17 cellular contexts compared by ENCODE assay signal in genomic region chr11:128774593-128774992, GRCh38.
"Had no signal": no experiment of that assay in that cellular context is flagged by ENCODE, and none has a peak within 500 bp of the region (broad histone marks: within the 10 kb centered on the region; RNA-seq: fewer than 3 reads in every experiment).

No MANE protein-coding gene starts in this region.

- H3K27ac ChIP-seq: esophagus squamous epithelium, parathyroid adenoma, thyroid gland, uterus had no signal

- H3K9me3 Mint-ChIP-seq: activated CD4-positive, alpha-beta memory T cell treated with anti-CD3 and anti-CD28 coated beads for 36 hours; activated T-cell treated with anti-CD3 and anti-CD28 coated beads, Interleukin-2, amount 50 U/mL, for 72 hours; endodermal cell; T-helper 2 cell treated with Interferon-gamma antibody and Interleukin-4, amounts not matched to agents 5 μg/mL and 100 μg/mL, for 36 hours had no signal

- H3K9ac ChIP-seq: parathyroid adenoma had no signal

- H3K36me3 ChIP-seq: thyroid gland, uterus had no signal

- H3K79me2 ChIP-seq: parathyroid adenoma had no signal

- H3K4me3 ChIP-seq: esophagus squamous epithelium, thyroid gland, uterus had no signal

- H3K27me3 Mint-ChIP-seq: activated CD4-positive, alpha-beta memory T cell treated with anti-CD3 and anti-CD28 coated beads for 36 hours had no signal

- DNase-seq: activated CD4-positive, alpha-beta memory T cell treated with anti-CD3 and anti-CD28 coated beads for 36 hours; activated CD8-positive, alpha-beta memory T cell treated with anti-CD3 and anti-CD28 coated beads, Interleukin-2, amount 50 U/mL, for 4 hours; activated naive CD4-positive, alpha-beta T cell; activated T-cell treated with anti-CD3 and anti-CD28 coated beads, Interleukin-2, amount 50 U/mL, for 72 hours; amniotic stem cell; endodermal cell; esophagus squamous epithelium; foreskin fibroblast; mesendoderm; stimulated activated CD4-positive, alpha-beta T cell treated with anti-CD3 and anti-CD28 coated beads, Interleukin-4, amount 100 ng/mL, for 24 hours; thyroid gland; uterus had no signal

- H3K9me3 ChIP-seq: esophagus squamous epithelium, thyroid gland, uterus had no signal

- H3K36me3 Mint-ChIP-seq: brain had no signal

- ATAC-seq: activated CD4-positive, CD25-positive, alpha-beta regulatory T cell treated with anti-CD3 and anti-CD28 coated beads, Interleukin-2, amount 50 U/mL, for 24 hours; activated T-cell treated with anti-CD3 and anti-CD28 coated beads, Interleukin-2, amount 50 U/mL, for 72 hours; left lobe of liver had no signal

- H3K27ac Mint-ChIP-seq: activated CD4-positive, alpha-beta memory T cell treated with anti-CD3 and anti-CD28 coated beads for 36 hours; activated T-cell treated with anti-CD3 and anti-CD28 coated beads, Interleukin-2, amount 50 U/mL, for 72 hours; endodermal cell had no signal

- H3K4me3 Mint-ChIP-seq: activated CD4-positive, alpha-beta memory T cell treated with anti-CD3 and anti-CD28 coated beads for 36 hours; activated T-cell treated with anti-CD3 and anti-CD28 coated beads, Interleukin-2, amount 50 U/mL, for 72 hours; brain; endodermal cell; T-helper 2 cell treated with Interferon-gamma antibody and Interleukin-4, amounts not matched to agents 5 μg/mL and 100 μg/mL, for 36 hours had no signal

- H2AFZ ChIP-seq: parathyroid adenoma had no signal

- H3K4me1 ChIP-seq: parathyroid adenoma, uterus had no signal

- H3K27me3 ChIP-seq: thyroid gland, uterus had no signal
